ENCODE assay signal across 8 cellular contexts in the genomic region with DNA sequence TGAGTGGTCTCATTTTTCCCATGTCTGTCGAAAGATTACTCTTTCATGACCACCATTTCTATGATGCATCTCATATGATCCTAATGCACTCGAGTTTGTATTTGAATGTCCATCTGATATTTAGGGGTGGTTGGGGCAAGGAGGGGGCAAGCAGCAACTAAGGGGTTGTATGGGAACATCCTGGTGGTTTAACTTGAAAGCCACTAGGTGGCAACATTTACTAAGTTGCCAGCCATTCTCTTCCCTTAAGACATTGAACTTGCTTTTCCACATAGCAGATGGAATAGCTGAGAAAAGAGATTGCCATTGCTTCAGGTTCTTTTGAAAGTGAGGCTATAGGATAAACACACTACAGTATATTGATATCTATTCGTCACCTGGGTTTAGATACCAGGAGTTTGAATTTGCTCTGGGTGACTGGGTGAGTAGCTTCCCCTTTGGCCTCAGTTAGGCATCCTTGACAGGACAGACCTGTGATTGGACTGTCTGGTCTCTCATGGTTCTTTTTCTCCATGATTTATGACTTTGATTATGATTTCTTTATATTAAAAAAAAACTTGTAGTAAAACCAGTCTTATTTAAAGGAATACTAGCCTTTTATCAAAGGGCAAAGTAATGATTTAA. TPM values are rescaled to one million over a fixed set of nuclear protein-coding genes. Genes with fewer than 3 reads are reported as not detected.
DNase-seq lines count a peak whose midpoint lies in the region; ATAC-seq, FAIRE-seq and TF ChIP-seq lines count a peak whose summit lies in the region.

No MANE protein-coding gene starts in this region.

- peaks cover 16% of the 10 kb centered on the region for H3K36me3 Mint-ChIP-seq in nephron progenitor cell (ENCODE audit: low read depth)

- H3K4me3 Mint-ChIP-seq in nephron progenitor cell = no peak overlapping the region

- TF ChIP-seq RAD21 in Ishikawa (IDR thresholded peaks at IDR 0.05; ENCODE audit: low read depth) = peak; percentile 80

- TF ChIP-seq CTCF in nephron progenitor cell (IDR thresholded peaks at IDR 0.05) = peak; percentile 69

- no peaks in the 10 kb centered on the region for H3K27me3 Mint-ChIP-seq in nephron progenitor cell (ENCODE audit: low read depth, poor library complexity)

- peaks cover 6% of the 10 kb centered on the region for H3K4me1 Mint-ChIP-seq in nephron progenitor cell

- no peak for TF ChIP-seq POLR2A in H54 (IDR thresholded peaks at IDR 0.05; ENCODE audit: low read depth, low read length)

- peak; percentile 61 for DNase-seq in DMS153 treated with DMSO at 0.1 percent for 48 hours (lab: John Stamatoyannopoulos, UW; ENCODE audit: unreplicated experiment)
- DNase-seq in RKO (ENCODE audit: low spot score) = peak; percentile 79
- peak; percentile 12 for DNase-seq in nephron progenitor cell
- DNase-seq in activated CD4-positive, alpha-beta T cell treated with anti-CD3 and anti-CD28 coated beads for 48 hours = no peak
- no peak for DNase-seq in H54 (ENCODE audit: insufficient read length, low spot score)

- no peaks in the 10 kb centered on the region for H3K9me3 Mint-ChIP-seq in nephron progenitor cell

- no peak for TF ChIP-seq EP300 in Ishikawa (IDR thresholded peaks at IDR 0.05; ENCODE audit: borderline replicate concordance)

- ATAC-seq in esophagus mucosa = peak; percentile 70
- no peak for ATAC-seq in GM18907 (IDR thresholded peaks at IDR 0.05; ENCODE audit: unreplicated experiment)

- FAIRE-seq in H54 (lab: Jason Lieb, UNC) = no peak

- no peak overlapping the region for H3K27ac Mint-ChIP-seq in nephron progenitor cell

TF ChIP-seq in Ishikawa, 13 proteins besides CTCF, POLR2A, EP300 and RAD21:
- TF ChIP-seq YY1 (IDR thresholded peaks at IDR 0.05; ENCODE audit: low read depth) (no peak), TCF12 (IDR thresholded peaks at IDR 0.05; ENCODE audit: low read depth) (no peak), TEAD4 (IDR thresholded peaks at IDR 0.05) (no peak), FOXM1 (IDR thresholded peaks at IDR 0.05; ENCODE audit: borderline replicate concordance, low read depth) (no peak), NFIC (IDR thresholded peaks at IDR 0.05) (no peak), ZBTB7A (IDR thresholded peaks at IDR 0.05; ENCODE audit: low read depth) (no peak), TAF1 (IDR thresholded peaks at IDR 0.05; ENCODE audit: low read depth) (no peak), CEBPB (IDR thresholded peaks at IDR 0.05) (no peak)
- TF ChIP-seq, protein P1, sequence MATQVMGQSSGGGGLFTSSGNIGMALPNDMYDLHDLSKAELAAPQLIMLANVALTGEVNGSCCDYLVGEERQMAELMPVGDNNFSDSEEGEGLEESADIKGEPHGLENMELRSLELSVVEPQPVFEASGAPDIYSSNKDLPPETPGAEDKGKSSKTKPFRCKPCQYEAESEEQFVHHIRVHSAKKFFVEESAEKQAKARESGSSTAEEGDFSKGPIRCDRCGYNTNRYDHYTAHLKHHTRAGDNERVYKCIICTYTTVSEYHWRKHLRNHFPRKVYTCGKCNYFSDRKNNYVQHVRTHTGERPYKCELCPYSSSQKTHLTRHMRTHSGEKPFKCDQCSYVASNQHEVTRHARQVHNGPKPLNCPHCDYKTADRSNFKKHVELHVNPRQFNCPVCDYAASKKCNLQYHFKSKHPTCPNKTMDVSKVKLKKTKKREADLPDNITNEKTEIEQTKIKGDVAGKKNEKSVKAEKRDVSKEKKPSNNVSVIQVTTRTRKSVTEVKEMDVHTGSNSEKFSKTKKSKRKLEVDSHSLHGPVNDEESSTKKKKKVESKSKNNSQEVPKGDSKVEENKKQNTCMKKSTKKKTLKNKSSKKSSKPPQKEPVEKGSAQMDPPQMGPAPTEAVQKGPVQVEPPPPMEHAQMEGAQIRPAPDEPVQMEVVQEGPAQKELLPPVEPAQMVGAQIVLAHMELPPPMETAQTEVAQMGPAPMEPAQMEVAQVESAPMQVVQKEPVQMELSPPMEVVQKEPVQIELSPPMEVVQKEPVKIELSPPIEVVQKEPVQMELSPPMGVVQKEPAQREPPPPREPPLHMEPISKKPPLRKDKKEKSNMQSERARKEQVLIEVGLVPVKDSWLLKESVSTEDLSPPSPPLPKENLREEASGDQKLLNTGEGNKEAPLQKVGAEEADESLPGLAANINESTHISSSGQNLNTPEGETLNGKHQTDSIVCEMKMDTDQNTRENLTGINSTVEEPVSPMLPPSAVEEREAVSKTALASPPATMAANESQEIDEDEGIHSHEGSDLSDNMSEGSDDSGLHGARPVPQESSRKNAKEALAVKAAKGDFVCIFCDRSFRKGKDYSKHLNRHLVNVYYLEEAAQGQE (IDR thresholded peaks at IDR 0.05; ENCODE audit: low read depth) = no peak
- TF ChIP-seq, protein P2, sequence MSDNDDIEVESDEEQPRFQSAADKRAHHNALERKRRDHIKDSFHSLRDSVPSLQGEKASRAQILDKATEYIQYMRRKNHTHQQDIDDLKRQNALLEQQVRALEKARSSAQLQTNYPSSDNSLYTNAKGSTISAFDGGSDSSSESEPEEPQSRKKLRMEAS (IDR thresholded peaks at IDR 0.05) = no peak
- TF ChIP-seq, protein P3, sequence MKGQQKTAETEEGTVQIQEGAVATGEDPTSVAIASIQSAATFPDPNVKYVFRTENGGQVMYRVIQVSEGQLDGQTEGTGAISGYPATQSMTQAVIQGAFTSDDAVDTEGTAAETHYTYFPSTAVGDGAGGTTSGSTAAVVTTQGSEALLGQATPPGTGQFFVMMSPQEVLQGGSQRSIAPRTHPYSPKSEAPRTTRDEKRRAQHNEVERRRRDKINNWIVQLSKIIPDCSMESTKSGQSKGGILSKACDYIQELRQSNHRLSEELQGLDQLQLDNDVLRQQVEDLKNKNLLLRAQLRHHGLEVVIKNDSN (IDR thresholded peaks at IDR 0.05) = no peak

RNA-seq across cellular contexts. Expression of a gene that starts 32.4 kb away (rescaled TPM):
- 32.3 TPM for total RNA-seq in esophagus mucosa

RNA-seq across cellular contexts. Expression of a gene that starts 54.9 kb away (rescaled TPM):
- total RNA-seq in esophagus mucosa = 39.0 TPM

Comparison
In these comparisons a context has a peak if more than half of its experiments do, and no peak if none do; other contexts are left out.
1. DNase-seq: peak in DMS153 treated with DMSO at 0.1 percent for 48 hours (single experiment), RKO (single experiment) and nephron progenitor cell (single experiment); none in activated CD4-positive, alpha-beta T cell treated with anti-CD3 and anti-CD28 coated beads for 48 hours (single experiment) and H54 (single experiment).